Comparison of ENCODE assay signal across 17 cellular contexts in the genomic region with DNA sequence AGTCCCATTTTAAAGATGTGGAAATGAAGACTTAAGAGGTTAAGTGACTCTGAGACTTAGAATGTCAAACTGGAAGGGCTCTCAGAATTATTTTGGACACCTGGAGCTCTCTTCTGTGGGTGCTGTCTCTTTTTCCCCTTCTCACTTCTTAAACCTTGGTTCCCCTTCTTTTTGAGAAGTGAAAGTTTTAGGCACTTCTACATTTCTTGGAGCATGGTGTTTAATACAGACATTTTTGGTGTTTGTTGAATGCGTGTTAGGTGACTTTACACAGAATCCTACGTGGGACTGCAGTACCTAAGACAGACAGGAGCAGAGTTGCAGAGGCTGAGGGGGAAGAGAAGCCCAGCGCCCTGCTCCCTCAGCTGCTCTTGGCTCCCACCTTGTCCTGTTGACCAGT.
DNase-seq lines count a peak whose midpoint lies in the region; ATAC-seq and TF ChIP-seq lines count a peak whose summit lies in the region.
"Had no signal": no experiment of that assay in that cellular context is flagged by ENCODE, and none has a peak within 500 bp of the region (broad histone marks: within the 10 kb centered on the region; RNA-seq: fewer than 3 reads in every experiment).

No MANE protein-coding gene starts in this region.

- no peak overlapping the region for H3K27ac ChIP-seq in mesendoderm (ENCODE audit: low read depth, low read length)
- H3K27ac ChIP-seq: foreskin keratinocyte, SK-N-MC had no signal

- H3K56ac ChIP-seq in mesendoderm (ENCODE audit: low read length): no peak overlapping the region

- DNase-seq in Ammon's horn (ENCODE audit: low spot score): peak; percentile 4
- DNase-seq in NOMO-1 (lab: John Stamatoyannopoulos, UW; ENCODE audit: unreplicated experiment in 2 of 2): peak; percentile 45 to 84
- DNase-seq in naive thymus-derived CD8-positive, alpha-beta T cell: no peak
- DNase-seq in HFFc6: no peak
- no peak for DNase-seq in AG20443 (ENCODE audit: low spot score)
- DNase-seq in mesendoderm: no peak
- DNase-seq: amniotic stem cell; CD4-positive, alpha-beta memory T cell; left ventricle myocardium superior; NCI-H1436; NCI-H345; stimulated activated CD4-positive, alpha-beta T cell treated with anti-CD3 and anti-CD28 coated beads, Interleukin-12 subunit alpha, Interleukin-12 subunit beta, amount 100 ng/mL, for 4 hours had no signal

- H2AK5ac ChIP-seq in mesendoderm (ENCODE audit: low read length): no peak overlapping the region

- peaks cover 0 to 2% (median 0%) of the 10 kb centered on the region in 4 donors for H3K4me1 Mint-ChIP-seq in naive thymus-derived CD8-positive, alpha-beta T cell
- no peaks in the 10 kb centered on the region for H3K4me1 Mint-ChIP-seq in HFFc6 (ENCODE audit: low read depth)
- H3K4me1 Mint-ChIP-seq: CD4-positive, alpha-beta memory T cell had no signal

- POLR2A ChIA-PET in naive thymus-derived CD8-positive, alpha-beta T cell (lab: Charles Lee): no interaction called here

- H3K4me3 ChIP-seq in mesendoderm (ENCODE audit: low read length): no peak overlapping the region
- H3K4me3 ChIP-seq: SK-N-MC had no signal

- no peaks in the 10 kb centered on the region for H3K36me3 ChIP-seq in mesendoderm (ENCODE audit: control insufficient read depth, insufficient read depth, low read length)

- no peak overlapping the region for H2BK5ac ChIP-seq in mesendoderm (ENCODE audit: low read length)

- no peak overlapping the region for H3K9ac ChIP-seq in mesendoderm (ENCODE audit: low read length)

- H3K4me3 Mint-ChIP-seq in naive thymus-derived CD8-positive, alpha-beta T cell: no peak overlapping the region
- no peak overlapping the region for H3K4me3 Mint-ChIP-seq in HFFc6
- H3K4me3 Mint-ChIP-seq: CD4-positive, alpha-beta memory T cell; natural killer cell treated with Interleukin-12 subunit alpha and Interleukin-12 subunit beta and Interleukin-15 and Interleukin-18, amount 100 ng/mL, for 72 hours had no signal

- WGBS in mesendoderm (ENCODE audit: extremely low coverage, insufficient coverage, low lambda C conversion rate): no CpG with 5 or more reads among the region's 3 CpGs

- no peak overlapping the region for H2BK15ac ChIP-seq in mesendoderm (replicated peaks; ENCODE audit: low read depth)

- no peak overlapping the region for H3K4me2 ChIP-seq in mesendoderm (ENCODE audit: low read length)

- no peaks in the 10 kb centered on the region for H3K79me1 ChIP-seq in mesendoderm (ENCODE audit: low read length)

- H3K27me3 Mint-ChIP-seq in naive thymus-derived CD8-positive, alpha-beta T cell: peaks cover 0 to 40% (median 9%) of the 10 kb centered on the region in 5 donors
- H3K27me3 Mint-ChIP-seq in HFFc6 (ENCODE audit: insufficient read depth): no peaks in the 10 kb centered on the region; the same call in 1 of the 2 replicates
- H3K27me3 Mint-ChIP-seq: CD4-positive, alpha-beta memory T cell; natural killer cell treated with Interleukin-12 subunit alpha and Interleukin-12 subunit beta and Interleukin-15 and Interleukin-18, amount 100 ng/mL, for 72 hours had no signal

- ATAC-seq in GM19351 (IDR thresholded peaks at IDR 0.05; ENCODE audit: unreplicated experiment): peak; percentile 71
- peak; percentile 68 for ATAC-seq in HG02885 (IDR thresholded peaks at IDR 0.05; ENCODE audit: poor library complexity, unreplicated experiment)
- ATAC-seq in naive thymus-derived CD8-positive, alpha-beta T cell: no peak
- ATAC-seq: foreskin keratinocyte; left ventricle myocardium superior; natural killer cell treated with Interleukin-12 subunit alpha and Interleukin-12 subunit beta and Interleukin-15 and Interleukin-18, amount 100 ng/mL, for 72 hours had no signal

- no peak for TF ChIP-seq CTCF in HFFc6 (IDR thresholded peaks at IDR 0.05)

- H4K8ac ChIP-seq in mesendoderm (ENCODE audit: low read depth, low read length): no peak overlapping the region

- H4K5ac ChIP-seq in mesendoderm (ENCODE audit: low read length): no peak overlapping the region

- no peak overlapping the region for H3K27ac Mint-ChIP-seq in naive thymus-derived CD8-positive, alpha-beta T cell
- no peak overlapping the region for H3K27ac Mint-ChIP-seq in HFFc6
- H3K27ac Mint-ChIP-seq: CD4-positive, alpha-beta memory T cell; natural killer cell treated with Interleukin-12 subunit alpha and Interleukin-12 subunit beta and Interleukin-15 and Interleukin-18, amount 100 ng/mL, for 72 hours had no signal

- H3K79me2 ChIP-seq in mesendoderm (ENCODE audit: control insufficient read depth, insufficient read depth, low read length): no peaks in the 10 kb centered on the region

- no peaks in the 10 kb centered on the region for H3K4me1 ChIP-seq in mesendoderm (ENCODE audit: control insufficient read depth, low read depth, low read length)
- H3K4me1 ChIP-seq: foreskin keratinocyte had no signal

- no peaks in the 10 kb centered on the region for H3K27me3 ChIP-seq in mesendoderm (ENCODE audit: insufficient read depth, low read length, poor library complexity)
- H3K27me3 ChIP-seq: foreskin keratinocyte had no signal

- no peak overlapping the region for H3K4ac ChIP-seq in mesendoderm (ENCODE audit: low read depth, low read length)

- H2BK120ac ChIP-seq in mesendoderm (ENCODE audit: low read depth, low read length): no peak overlapping the region

- no peaks in the 10 kb centered on the region for H3K36me3 Mint-ChIP-seq in naive thymus-derived CD8-positive, alpha-beta T cell
- H3K36me3 Mint-ChIP-seq in HFFc6 (ENCODE audit: low read depth): no peaks in the 10 kb centered on the region
- H3K36me3 Mint-ChIP-seq: CD4-positive, alpha-beta memory T cell; natural killer cell treated with Interleukin-12 subunit alpha and Interleukin-12 subunit beta and Interleukin-15 and Interleukin-18, amount 100 ng/mL, for 72 hours had no signal

- H3K18ac ChIP-seq in mesendoderm (ENCODE audit: low read length): no peak overlapping the region

- peaks cover 0 to 4% (median 0%) of the 10 kb centered on the region in 9 donors for H3K9me3 Mint-ChIP-seq in naive thymus-derived CD8-positive, alpha-beta T cell
- H3K9me3 Mint-ChIP-seq in HFFc6: 0 out of 2 replicates have a peak, but pooled peaks cover 3% of the 10 kb centered on the region
- H3K9me3 Mint-ChIP-seq: natural killer cell treated with Interleukin-12 subunit alpha and Interleukin-12 subunit beta and Interleukin-15 and Interleukin-18, amount 100 ng/mL, for 72 hours had no signal

- H3K23ac ChIP-seq in mesendoderm (ENCODE audit: low read length): no peak overlapping the region

Comparison
In these comparisons a context has a peak if more than half of its experiments do, and no peak if none do; other contexts are left out.
1. DNase-seq: peak in Ammon's horn (single experiment) and NOMO-1 (2 of 2); none in naive thymus-derived CD8-positive, alpha-beta T cell (0 of 10), HFFc6 (single experiment), AG20443 (single experiment) and mesendoderm (single experiment).
2. ATAC-seq: peak in GM19351 (single experiment) and HG02885 (single experiment); none in naive thymus-derived CD8-positive, alpha-beta T cell (0 of 2).